ENCODE assay signal across 8 cellular contexts in genomic region chr5:177327539-177328522, GRCh38. TPM values are rescaled to one million over a fixed set of nuclear protein-coding genes. Genes with fewer than 3 reads are reported as not detected.
DNase-seq lines count a peak whose midpoint lies in the region; ATAC-seq and TF ChIP-seq lines count a peak whose summit lies in the region.
"Had no signal": no experiment of that assay in that cellular context is flagged by ENCODE, and none has a peak within 500 bp of the region (broad histone marks: within the 10 kb centered on the region; RNA-seq: fewer than 3 reads in every experiment).

No MANE protein-coding gene starts in this region.

- H2AFZ ChIP-seq in hepatocyte (no peak overlapping the region), smooth muscle cell (ENCODE audit: low read depth) (no peak overlapping the region)

- H3K9ac ChIP-seq in HUES48 (ENCODE audit: low read depth, low read length) (no peak overlapping the region), smooth muscle cell (ENCODE audit: low read depth) (no peak overlapping the region)

- H3K4me1 Mint-ChIP-seq in activated naive CD8-positive, alpha-beta T cell (ENCODE audit: low read depth): peaks cover 11% of the 10 kb centered on the region

- H3K9me3 ChIP-seq in HUES48 (ENCODE audit: control insufficient read depth, insufficient read depth, low read length) (no peaks in the 10 kb centered on the region), hepatocyte (ENCODE audit: low read depth) (no peaks in the 10 kb centered on the region), smooth muscle cell (replicated peaks; ENCODE audit: low read depth) (no peaks in the 10 kb centered on the region)
- H3K9me3 ChIP-seq: esophagus muscularis mucosa had no signal

- no peaks in the 10 kb centered on the region for H3K27me3 Mint-ChIP-seq in activated naive CD8-positive, alpha-beta T cell

- H3K27ac Mint-ChIP-seq in activated naive CD8-positive, alpha-beta T cell: peak overlapping the region; percentile 54

- no peaks in the 10 kb centered on the region for H3F3A ChIP-seq in smooth muscle cell (ENCODE audit: low read depth)

- no peaks in the 10 kb centered on the region for H3K27me3 ChIP-seq in HUES48 (ENCODE audit: control insufficient read depth, insufficient read depth, low read length)
- no peaks in the 10 kb centered on the region for H3K27me3 ChIP-seq in hepatocyte
- no peaks in the 10 kb centered on the region for H3K27me3 ChIP-seq in smooth muscle cell (ENCODE audit: low read depth)
- H3K27me3 ChIP-seq: esophagus muscularis mucosa had no signal

- H4K20me1 ChIP-seq in hepatocyte (ENCODE audit: insufficient read depth, poor library complexity, severe bottlenecking): no peaks in the 10 kb centered on the region
- H4K20me1 ChIP-seq in smooth muscle cell (ENCODE audit: low read depth): peaks cover 50% of the 10 kb centered on the region

- H3K27ac ChIP-seq in HUES48 (ENCODE audit: low read depth, low read length): peak overlapping the region; percentile 32
- H3K27ac ChIP-seq in hepatocyte: peak overlapping the region; percentile 85
- H3K27ac ChIP-seq in smooth muscle cell (ENCODE audit: low read depth): peak overlapping the region; percentile 6

- peak overlapping the region; percentile 3 for H3K4me2 ChIP-seq in hepatocyte
- H3K4me2 ChIP-seq in smooth muscle cell: no peak overlapping the region

- H3K4me1 ChIP-seq in HUES48 (ENCODE audit: control insufficient read depth, insufficient read depth, low read length) (peaks cover 23% of the 10 kb centered on the region), hepatocyte (ENCODE audit: insufficient read depth) (peaks cover 20% of the 10 kb centered on the region), smooth muscle cell (ENCODE audit: low read depth) (no peaks in the 10 kb centered on the region)

- no peaks in the 10 kb centered on the region for H3K9me3 Mint-ChIP-seq in activated naive CD8-positive, alpha-beta T cell (ENCODE audit: low read depth)

- DNase-seq in hepatocyte (ENCODE audit: low spot score) (no peak), smooth muscle cell (lab: John Stamatoyannopoulos, UW; ENCODE audit: unreplicated experiment) (no peak), GM13977 (ENCODE audit: low spot score) (no peak), LoVo (ENCODE audit: low spot score) (no peak)

- in situ Hi-C loops in GM13977 (cut with MboI; ENCODE audit: low pct_unique_long_range_greater_than_20kb, low sequenced_read_pairs, unreplicated experiment): no loop called here

- H3K4me3 Mint-ChIP-seq in activated naive CD8-positive, alpha-beta T cell: peak overlapping the region; percentile 73

- no peaks in the 10 kb centered on the region for H3K9me2 ChIP-seq in hepatocyte (replicated peaks; ENCODE audit: insufficient read depth)

- no peak for ATAC-seq in GM21786 (IDR thresholded peaks at IDR 0.05; ENCODE audit: unreplicated experiment)

- H3K79me2 ChIP-seq in hepatocyte: peaks cover 3% of the 10 kb centered on the region
- no peaks in the 10 kb centered on the region for H3K79me2 ChIP-seq in smooth muscle cell (ENCODE audit: low read depth)

- H3K36me3 ChIP-seq in HUES48 (ENCODE audit: control insufficient read depth, insufficient read depth, low read length) (peaks cover 23% of the 10 kb centered on the region), hepatocyte (replicated peaks; ENCODE audit: insufficient read depth, low read depth) (no peaks in the 10 kb centered on the region), smooth muscle cell (ENCODE audit: low read depth) (no peaks in the 10 kb centered on the region)

- TF ChIP-seq CTCF in hepatocyte (IDR thresholded peaks at IDR 0.05; ENCODE audit: poor library complexity): no peak
- no peak for TF ChIP-seq CTCF in smooth muscle cell (IDR thresholded peaks at IDR 0.05; ENCODE audit: borderline replicate concordance, insufficient read depth, poor library complexity, severe bottlenecking)
- no peak for TF ChIP-seq CTCF in GM13977 (IDR thresholded peaks at IDR 0.05; ENCODE audit: extremely low read depth, insufficient read depth, missing control alignments)

- no peak overlapping the region for H3K4me3 ChIP-seq in HUES48 (ENCODE audit: low read depth, low read length)
- H3K4me3 ChIP-seq in hepatocyte: no peak overlapping the region
- no peak overlapping the region for H3K4me3 ChIP-seq in smooth muscle cell
- H3K4me3 ChIP-seq: esophagus muscularis mucosa had no signal

- 83% methylated on average over 28 of the region's 28 CpGs for WGBS in hepatocyte (ENCODE audit: low lambda C conversion rate, missing lambda C conversion rate)
- 87% methylated on average over 28 of the region's 28 CpGs for WGBS in smooth muscle cell (ENCODE audit: low lambda C conversion rate)

- H3K36me3 Mint-ChIP-seq in activated naive CD8-positive, alpha-beta T cell: no peaks in the 10 kb centered on the region

RNA-seq across cellular contexts. Expression of gene MXD3, which starts 16.1 kb away (rescaled TPM):
- total RNA-seq in hepatocyte: 14.0 and 22.3 TPM in 2 replicates
- 11.9 and 16.5 TPM in 2 replicates for polyA plus RNA-seq in hepatocyte
- 8.6 and 16.9 TPM in 2 replicates for total RNA-seq in smooth muscle cell
- polyA plus RNA-seq in smooth muscle cell: 14.9 and 15.6 TPM in 2 replicates

RNA-seq across cellular contexts. Expression of gene LMAN2, which starts 23.6 kb away (rescaled TPM):
- total RNA-seq in hepatocyte: 357 and 366 TPM in 2 replicates
- polyA plus RNA-seq in hepatocyte: 381 and 391 TPM in 2 replicates
- 178 and 241 TPM in 2 replicates for total RNA-seq in smooth muscle cell
- 236 and 253 TPM in 2 replicates for polyA plus RNA-seq in smooth muscle cell

RNA-seq across cellular contexts. Expression of gene PRELID1, which starts 24.2 kb away (rescaled TPM):
- total RNA-seq in hepatocyte: 228 and 245 TPM in 2 replicates
- 255 and 282 TPM in 2 replicates for polyA plus RNA-seq in hepatocyte
- 132 and 197 TPM in 2 replicates for total RNA-seq in smooth muscle cell
- polyA plus RNA-seq in smooth muscle cell: 264 and 268 TPM in 2 replicates

RNA-seq across cellular contexts. Expression of gene RAB24, which starts 24.3 kb away (rescaled TPM):
- 25.7 and 30.3 TPM in 2 replicates for total RNA-seq in hepatocyte
- 64.6 and 76.6 TPM in 2 replicates for polyA plus RNA-seq in hepatocyte
- total RNA-seq in smooth muscle cell: 15.3 and 41.8 TPM in 2 replicates
- polyA plus RNA-seq in smooth muscle cell: 46.4 and 49.5 TPM in 2 replicates

RNA-seq across cellular contexts. Expression of gene RGS14, which starts 29.9 kb away (rescaled TPM):
- total RNA-seq in hepatocyte (26.1 and 36.5 TPM in 2 replicates), smooth muscle cell (6.0 and 38.5 TPM in 2 replicates)
- polyA plus RNA-seq in hepatocyte (30.7 and 37.0 TPM in 2 replicates), smooth muscle cell (23.3 and 23.8 TPM in 2 replicates)

Comparison
In these comparisons a context has a peak if more than half of its experiments do, and no peak if none do; other contexts are left out.
1. H3K27ac ChIP-seq: peak in every context shown above with its lines; median percentile 85 in hepatocyte; 32 in HUES48; 6 in smooth muscle cell.